Comparison of ENCODE assay signal across 12 cellular contexts in genomic region chr17:78875738-78876597, GRCh38. TPM values are rescaled to one million over a fixed set of nuclear protein-coding genes. Genes with fewer than 3 reads are reported as not detected.
A peak's percentile ranks its signal among the peaks of the same experiment; 100 is the strongest.
DNase-seq lines count a peak whose midpoint lies in the region; ATAC-seq and TF ChIP-seq lines count a peak whose summit lies in the region.
"Had no signal": no experiment of that assay in that cellular context is flagged by ENCODE, and none has a peak within 500 bp of the region (broad histone marks: within the 10 kb centered on the region; RNA-seq: fewer than 3 reads in every experiment).

No MANE protein-coding gene starts in this region.

- CTCF ChIA-PET in CD4-positive, alpha-beta T cell (lab: Charles Lee), result interaction anchor here (2.3 kb wide), 1 partner anchor 10 kb away, joined by 9 read pairs; no protein-coding TSS in a partner anchor

- H3K27ac ChIP-seq in heart left ventricle (peak overlapping the region in 7 of 12 donors; percentile 17 to 75 (median 55)), uterus (peak overlapping the region; percentile 69 to 79), Karpas-422 (ENCODE audit: low read length) (no peak overlapping the region)
- H3K27ac ChIP-seq in CD4-positive, alpha-beta T cell (ENCODE audit: low read depth, low read length), result no peak overlapping the region
- H3K27ac ChIP-seq: hepatocyte had no signal

- no peak overlapping the region for H3K4me3 Mint-ChIP-seq in brain
- no peak overlapping the region for H3K4me3 Mint-ChIP-seq in CD4-positive, alpha-beta T cell
- H3K4me3 Mint-ChIP-seq: activated naive CD4-positive, alpha-beta T cell treated with anti-CD3 and anti-CD28 coated beads, Interleukin-2, amount 10 ng/mL, durations not matched to agents 7 days and 5 days; T-helper 1 cell treated with Interleukin-12 subunit alpha and Interleukin-12 subunit beta and Interleukin-4 antibody, amounts not matched to agents 30 μg/mL and 1 μg/mL, for 36 hours had no signal

- no peaks in the 10 kb centered on the region for H3K27me3 ChIP-seq in heart left ventricle
- H3K27me3 ChIP-seq in uterus, result no peaks in the 10 kb centered on the region
- no peaks in the 10 kb centered on the region for H3K27me3 ChIP-seq in CD4-positive, alpha-beta T cell (ENCODE audit: control insufficient read depth, insufficient read depth, low read length)
- no peaks in the 10 kb centered on the region for H3K27me3 ChIP-seq in Karpas-422 (ENCODE audit: low read length)
- H3K27me3 ChIP-seq: hepatocyte had no signal

- TF ChIP-seq POLR2A in heart left ventricle (IDR thresholded peaks at IDR 0.05), result no peak
- TF ChIP-seq POLR2A in uterus (IDR thresholded peaks at IDR 0.05), result no peak

- peaks cover 0 to 29% (median 19%) of the 10 kb centered on the region in 9 donors for H3K36me3 ChIP-seq in heart left ventricle
- H3K36me3 ChIP-seq in uterus, result no peaks in the 10 kb centered on the region
- H3K36me3 ChIP-seq in Karpas-422 (ENCODE audit: insufficient read depth, low read length), result no peaks in the 10 kb centered on the region

- peaks cover 70% of the 10 kb centered on the region for H3K4me1 Mint-ChIP-seq in brain
- H3K4me1 Mint-ChIP-seq in CD4-positive, alpha-beta T cell (ENCODE audit: low read depth), result peaks cover 26% of the 10 kb centered on the region

- POLR2A ChIA-PET in CD4-positive, alpha-beta T cell (lab: Charles Lee), result interaction anchor here (0.6 kb wide), 1 partner anchor 10 kb away, joined by 4 read pairs; no protein-coding TSS in a partner anchor

- no peaks in the 10 kb centered on the region for H4K20me1 ChIP-seq in Karpas-422 (ENCODE audit: insufficient read depth, low read depth, low read length)

- no peaks in the 10 kb centered on the region for H3K9me2 ChIP-seq in Karpas-422 (replicated peaks; ENCODE audit: insufficient read depth, low read length)

- H3K79me2 ChIP-seq in Karpas-422 (ENCODE audit: low read length), result no peaks in the 10 kb centered on the region

- H3K4me2 ChIP-seq in Karpas-422 (ENCODE audit: low read depth, low read length, poor library complexity, severe bottlenecking), result no peak overlapping the region
- H3K4me2 ChIP-seq: hepatocyte had no signal

- H3K9me3 Mint-ChIP-seq in brain, result no peaks in the 10 kb centered on the region
- H3K9me3 Mint-ChIP-seq in CD4-positive, alpha-beta T cell, result no peaks in the 10 kb centered on the region
- H3K9me3 Mint-ChIP-seq: activated naive CD4-positive, alpha-beta T cell treated with anti-CD3 and anti-CD28 coated beads, Interleukin-2, amount 10 ng/mL, durations not matched to agents 7 days and 5 days; T-helper 1 cell treated with Interleukin-12 subunit alpha and Interleukin-12 subunit beta and Interleukin-4 antibody, amounts not matched to agents 30 μg/mL and 1 μg/mL, for 36 hours had no signal

- intact Hi-C loops in heart left ventricle (cut with DNase I), result no loop called here
- intact Hi-C loops in left ventricle myocardium superior (cut with micrococcal nuclease), result no loop called here
- intact Hi-C loops in uterus (cut with DNase I; ENCODE audit: low total_unique reads), result no loop called here
- intact Hi-C loops in CD4-positive, alpha-beta T cell (cut with DNase I, micrococcal nuclease), result no loop called here

- TF ChIP-seq CTCF in heart left ventricle (IDR thresholded peaks at IDR 0.05), result no peak
- TF ChIP-seq CTCF in brain (conservative IDR thresholded peaks at IDR 0.05), result no peak
- TF ChIP-seq CTCF in uterus (IDR thresholded peaks at IDR 0.05), result no peak
- TF ChIP-seq CTCF in CD4-positive, alpha-beta T cell (IDR thresholded peaks at IDR 0.05), result no peak

- H3K4me3 ChIP-seq in heart left ventricle (no peak overlapping the region), uterus (no peak overlapping the region), Karpas-422 (ENCODE audit: low read length) (no peak overlapping the region)
- H3K4me3 ChIP-seq: hepatocyte had no signal

- WGBS in heart left ventricle, 4 donors, result 67 to 89% (median 70%) methylated on average over 14 of the region's 14 CpGs

- H3K9me3 ChIP-seq in heart left ventricle, result no peaks in the 10 kb centered on the region
- no peaks in the 10 kb centered on the region for H3K9me3 ChIP-seq in uterus
- H3K9me3 ChIP-seq in CD4-positive, alpha-beta T cell (ENCODE audit: control insufficient read depth, low read length), result no peaks in the 10 kb centered on the region
- H3K9me3 ChIP-seq in Karpas-422 (ENCODE audit: low read length), result no peaks in the 10 kb centered on the region

- peak in 1 of 5 donors; percentile 41 for DNase-seq in heart left ventricle
- DNase-seq in left ventricle myocardium superior, result no peak
- peak; percentile 84 for DNase-seq in myocyte (ENCODE audit: low read depth)
- DNase-seq in uterus, result no peak
- no peak for DNase-seq in CD4-positive, alpha-beta T cell
- DNase-seq in Karpas-422, result no peak
- DNase-seq: activated naive CD4-positive, alpha-beta T cell treated with anti-CD3 and anti-CD28 coated beads, Interleukin-2, amount 10 ng/mL, durations not matched to agents 7 days and 5 days; NCI-H1930 had no signal

- H3K27me3 Mint-ChIP-seq in brain, result no peaks in the 10 kb centered on the region
- H3K27me3 Mint-ChIP-seq in CD4-positive, alpha-beta T cell, result peaks cover 6% of the 10 kb centered on the region

- peaks cover 0 to 67% (median 58%) of the 10 kb centered on the region in 12 donors for H3K4me1 ChIP-seq in heart left ventricle
- peaks cover 0 to 8% of the 10 kb centered on the region in 2 donors for H3K4me1 ChIP-seq in uterus
- H3K4me1 ChIP-seq in Karpas-422 (ENCODE audit: low read length), result peaks cover 14% of the 10 kb centered on the region

- no peak overlapping the region for H3K9ac ChIP-seq in Karpas-422 (ENCODE audit: low read length)

- H3K36me3 Mint-ChIP-seq in brain, result peaks cover 47% of the 10 kb centered on the region
- H3K36me3 Mint-ChIP-seq in CD4-positive, alpha-beta T cell (ENCODE audit: low read depth), result no peaks in the 10 kb centered on the region
- H3K36me3 Mint-ChIP-seq: activated naive CD4-positive, alpha-beta T cell treated with anti-CD3 and anti-CD28 coated beads, Interleukin-2, amount 10 ng/mL, durations not matched to agents 7 days and 5 days had no signal

- no peak overlapping the region for H2AFZ ChIP-seq in Karpas-422 (ENCODE audit: low read length)
- H2AFZ ChIP-seq: hepatocyte had no signal

- ATAC-seq in heart left ventricle, result no peak
- no peak for ATAC-seq in left ventricle myocardium superior
- ATAC-seq in CD4-positive, alpha-beta T cell (ENCODE audit: poor library complexity), result no peak
- no peak for ATAC-seq in GM19328 (IDR thresholded peaks at IDR 0.05; ENCODE audit: unreplicated experiment)

- peak overlapping the region; percentile 78 to 95 (median 83) for H3K27ac Mint-ChIP-seq in brain
- H3K27ac Mint-ChIP-seq in CD4-positive, alpha-beta T cell, result no peak overlapping the region
- H3K27ac Mint-ChIP-seq: activated naive CD4-positive, alpha-beta T cell treated with anti-CD3 and anti-CD28 coated beads, Interleukin-2, amount 10 ng/mL, durations not matched to agents 7 days and 5 days; T-helper 1 cell treated with Interleukin-12 subunit alpha and Interleukin-12 subunit beta and Interleukin-4 antibody, amounts not matched to agents 30 μg/mL and 1 μg/mL, for 36 hours had no signal

RNA-seq across cellular contexts. Expression of gene CEP295NL, which starts 27.0 kb away (rescaled TPM):
- total RNA-seq in heart left ventricle, result 1 to 10 TPM in 3 of 9 donors, under 1 TPM in 6; 0.23 to 3.3 (median 0.52) TPM
- polyA plus RNA-seq in heart left ventricle, result 1 to 10 TPM in 1 of 2 donors, under 1 TPM in 1; 0.29 to 2.0 TPM
- total RNA-seq in left ventricle myocardium superior, result 0.79 TPM
- polyA plus RNA-seq in brain (ENCODE audit: insufficient read depth, low read depth, low replicate concordance), result 0.20 TPM
- 0.10 and 1.7 TPM in 2 replicates for total RNA-seq in myocyte
- polyA plus RNA-seq in myocyte (2012), result 1.3 TPM
- total RNA-seq in uterus, result 10 to 100 TPM in 1 of 4 donors, 1 to 10 TPM in 2, not detected in 1; 1.8 to 14.5 (median 3.8) TPM
- total RNA-seq in CD4-positive, alpha-beta T cell, result 1 to 10 TPM; 2.6 to 2.7 TPM
- total RNA-seq in Karpas-422 (2014; rRNA removed; shearing (Covaris generic); ENCODE audit: low replicate concordance), result not detected in 2 replicates

RNA-seq across cellular contexts. Expression of gene USP36, which starts 35.4 kb away (rescaled TPM):
- total RNA-seq in heart left ventricle (10 to 100 TPM; 14.0 to 40.9 (median 21.0) TPM), left ventricle myocardium superior (24.7 TPM), myocyte (24.5 and 29.7 TPM in 2 replicates), uterus (100 to 1,000 TPM in 1 of 4 donors, 10 to 100 TPM in 2, 1 to 10 TPM in 1; 6.5 to 102 (median 31.9) TPM)
- polyA plus RNA-seq in heart left ventricle (10 to 100 TPM; 11.7 to 18.3 TPM), brain (ENCODE audit: insufficient read depth, low read depth, low replicate concordance) (24.7 TPM)
- 38.0 TPM for polyA plus RNA-seq in myocyte (2012)
- 100 to 1,000 TPM; 489 to 494 TPM for total RNA-seq in CD4-positive, alpha-beta T cell
- total RNA-seq in Karpas-422 (2014; rRNA removed; shearing (Covaris generic); ENCODE audit: low replicate concordance), result 28.4 and 29.6 TPM in 2 replicates

RNA-seq across cellular contexts. Expression of gene TIMP2, which starts 49.2 kb away (rescaled TPM):
- 100 to 1,000 TPM in 4 of 9 donors, 10 to 100 TPM in 5; 65.6 to 201 (median 98.3) TPM for total RNA-seq in heart left ventricle
- polyA plus RNA-seq in heart left ventricle, result 10 to 100 TPM; 25.1 to 54.4 TPM
- 132 TPM for total RNA-seq in left ventricle myocardium superior
- 314 TPM for polyA plus RNA-seq in brain (ENCODE audit: insufficient read depth, low read depth, low replicate concordance)
- 197 and 208 TPM in 2 replicates for total RNA-seq in myocyte
- 598 TPM for polyA plus RNA-seq in myocyte (2012)
- total RNA-seq in uterus, result 100 to 1,000 TPM; 119 to 399 (median 127) TPM
- total RNA-seq in CD4-positive, alpha-beta T cell, result 1 to 10 TPM; 6.2 to 7.0 TPM
- 0.07 TPM in 1 of 2 replicates, not detected in the other for total RNA-seq in Karpas-422 (2014; rRNA removed; shearing (Covaris generic); ENCODE audit: low replicate concordance)

Comparison
In these comparisons a context has a peak if more than half of its experiments do, and no peak if none do; other contexts are left out.
1. H3K27ac ChIP-seq: peak in heart left ventricle (7 of 12) and uterus (2 of 2); none in CD4-positive, alpha-beta T cell (single experiment) and Karpas-422 (single experiment).
2. RNA of gene USP36, which starts 35.4 kb away (total RNA-seq): 489 to 494 TPM in CD4-positive, alpha-beta T cell; 6.5 to 102 TPM in uterus, 24.5 to 29.7 TPM in myocyte, 28.4 to 29.6 TPM in Karpas-422, 24.7 TPM in left ventricle myocardium superior (single experiment) and 14.0 to 40.9 TPM in heart left ventricle; every median in the first group is over 4 times any median in the second.
3. RNA of gene TIMP2, which starts 49.2 kb away (total RNA-seq): 197 to 208 TPM in myocyte, 132 TPM in left ventricle myocardium superior (single experiment), 119 to 399 TPM in uterus and 65.6 to 201 TPM in heart left ventricle; 6.2 to 7.0 TPM in CD4-positive, alpha-beta T cell and 0.07 TPM in Karpas-422; every median in the first group is over 4 times any median in the second.